In the genomic region with DNA sequence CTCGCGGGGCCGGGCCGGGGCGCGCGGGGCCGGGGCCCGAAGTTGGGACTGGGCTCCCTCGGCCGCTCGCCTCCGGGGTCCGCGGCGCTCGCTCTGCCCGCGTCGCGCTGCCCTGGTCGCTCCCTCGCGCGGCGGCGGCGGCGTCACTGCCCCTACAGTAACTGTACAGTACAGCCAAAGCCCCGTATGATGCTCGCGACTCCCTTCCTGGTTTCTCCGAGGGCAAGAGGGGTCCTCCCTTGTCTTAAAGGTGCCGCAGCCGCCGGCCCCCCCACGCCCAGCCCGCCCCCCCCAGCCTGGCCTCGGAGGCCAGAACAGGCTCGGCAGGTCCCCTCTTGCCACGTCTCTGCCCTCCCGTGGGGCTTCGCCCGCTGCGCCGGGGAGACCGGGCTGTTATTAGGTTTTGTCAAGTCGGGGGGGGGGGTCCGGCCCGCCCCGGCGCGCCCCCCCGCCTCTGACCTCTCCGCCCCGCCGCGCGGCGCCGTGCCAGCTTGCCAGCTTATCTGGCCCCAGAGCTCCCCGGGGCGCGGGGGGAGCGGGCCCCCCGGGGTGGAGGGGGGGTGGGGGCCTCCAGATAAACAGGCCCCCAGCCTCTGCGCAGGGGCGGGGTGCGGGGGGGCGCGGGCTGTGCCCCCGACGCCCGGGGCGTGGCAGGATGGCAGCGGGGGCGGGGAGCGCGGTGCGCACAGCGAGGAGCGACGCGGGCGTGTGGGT, we compare ENCODE assay signal across 8 cellular contexts. TPM values are rescaled to one million over a fixed set of nuclear protein-coding genes. Genes with fewer than 3 reads are reported as not detected.
A peak's percentile ranks its signal among the peaks of the same experiment; 100 is the strongest.
DNase-seq lines count a peak whose midpoint lies in the region; ATAC-seq and TF ChIP-seq lines count a peak whose summit lies in the region.

A gene (minus strand): TSS at position 218 of the 714 bp plus-strand sequence. CDS start 11,667 bp downstream, outside the sequence.

- no peaks in the 10 kb centered on the region for H3F3A ChIP-seq in Loucy (ENCODE audit: low read depth)
- peaks cover 4% of the 10 kb centered on the region for H3F3A ChIP-seq in SK-N-SH (replicated peaks; ENCODE audit: insufficient read depth)

- TF ChIP-seq EP300 in SK-N-SH (IDR thresholded peaks at IDR 0.05; ENCODE audit: borderline replicate concordance in 1 of 2, low read depth in 1 of 2, low read length in 1 of 2) (no peak), tibial nerve (IDR thresholded peaks at IDR 0.05) (peak in 1 of 2 donors; percentile 43)

- H3K9me3 ChIP-seq in Loucy (ENCODE audit: insufficient read depth, low read depth, low read length) (no peaks in the 10 kb centered on the region), SK-N-SH (no peaks in the 10 kb centered on the region), neutrophil (no peaks in the 10 kb centered on the region), tibial nerve (no peaks in the 10 kb centered on the region)

- no peak for TF ChIP-seq CTCF in Loucy (conservative IDR thresholded peaks at IDR 0.05; ENCODE audit: low read length)
- TF ChIP-seq CTCF in SK-N-SH (IDR thresholded peaks at IDR 0.05) = no peak
- no peak for TF ChIP-seq CTCF in neutrophil (IDR thresholded peaks at IDR 0.05)
- TF ChIP-seq CTCF in tibial nerve (IDR thresholded peaks at IDR 0.05) = peak in 2 of 5 experiments; percentile 26 to 29

- H3K9me2 ChIP-seq in Loucy (replicated peaks; ENCODE audit: low read depth, low read length) = no peaks in the 10 kb centered on the region
- no peaks in the 10 kb centered on the region for H3K9me2 ChIP-seq in SK-N-SH

- peaks cover 36% of the 10 kb centered on the region for H4K20me1 ChIP-seq in Loucy (ENCODE audit: insufficient read depth, low read length, poor library complexity, severe bottlenecking)
- peaks cover 31% of the 10 kb centered on the region for H4K20me1 ChIP-seq in SK-N-SH (ENCODE audit: insufficient read depth)

- TF ChIP-seq POLR2A in tibial nerve (IDR thresholded peaks at IDR 0.05) = no peak

- H3K79me2 ChIP-seq in Loucy (ENCODE audit: insufficient read depth, low read length) (peaks cover 42% of the 10 kb centered on the region), SK-N-SH (ENCODE audit: insufficient read depth) (peaks cover 36% of the 10 kb centered on the region)

- ATAC-seq in HG03045 (IDR thresholded peaks at IDR 0.05; ENCODE audit: unreplicated experiment) = no peak

- H3K4me2 ChIP-seq in Loucy (ENCODE audit: low read depth, low read length, poor library complexity, severe bottlenecking) (peak within 1 kb of the TSS; percentile 97), SK-N-SH (peak within 1 kb of the TSS; percentile 88)

- peak within 1 kb of the TSS; percentile 86 for H3K4me3 ChIP-seq in Loucy (ENCODE audit: low read length, poor library complexity, severe bottlenecking)
- H3K4me3 ChIP-seq in SK-N-SH (ENCODE audit: low read depth in 2 of 2, low read length in 1 of 2) = peak within 1 kb of the TSS; percentile 76 to 80
- H3K4me3 ChIP-seq in neutrophil (ENCODE audit: low read depth in 1 of 2, low read length in 1 of 2) = peak within 1 kb of the TSS; percentile 76 to 88
- H3K4me3 ChIP-seq in tibial nerve = peak within 1 kb of the TSS; percentile 93 to 100 (median 96)

- DNase-seq in DMS79 (lab: John Stamatoyannopoulos, UW) = peak; percentile 35
- DNase-seq in SK-N-SH = peak; percentile 89
- peak; percentile 80 for DNase-seq in activated naive CD4-positive, alpha-beta T cell treated with anti-CD3 and anti-CD28 coated beads, Interleukin-2, amount 50 U/mL, for 16 hours
- peak; percentile 63 for DNase-seq in globus pallidus (ENCODE audit: low spot score)
- peak; percentile 74 to 77 for DNase-seq in tibial nerve (ENCODE audit: low spot score in 2 of 2)

- H3K4me1 ChIP-seq in Loucy (ENCODE audit: insufficient read depth, low read length, poor library complexity, severe bottlenecking) (peaks cover 16% of the 10 kb centered on the region), SK-N-SH (ENCODE audit: control insufficient read depth in 1 of 2, insufficient read depth in 2 of 2, low read depth in 1 of 2, low read length in 1 of 2) (peaks cover 0 to 16% of the 10 kb centered on the region in 2 experiments; a peak in 1 of 4 replicates), neutrophil (ENCODE audit: control insufficient read depth in 1 of 2, insufficient read depth in 1 of 2, low read depth in 1 of 2, low read length in 1 of 2) (peaks cover 48 to 58% of the 10 kb centered on the region in 2 experiments), tibial nerve (peaks cover 0 to 43% (median 31%) of the 10 kb centered on the region in 4 donors)

- H3K36me3 ChIP-seq in Loucy (ENCODE audit: insufficient read depth, low read length) (peaks cover 5% of the 10 kb centered on the region; the same call in 1 of the 2 replicates), SK-N-SH (replicated peaks in 1 of 2; ENCODE audit: control insufficient read depth in 1 of 2, insufficient read depth in 2 of 2, low read length in 1 of 2) (peaks cover 3 to 11% of the 10 kb centered on the region in 2 experiments), neutrophil (peaks cover 6% of the 10 kb centered on the region), tibial nerve (no peaks in the 10 kb centered on the region)

- H3K27ac ChIP-seq in SK-N-SH (ENCODE audit: low read depth in 2 of 2, low read length in 1 of 2) (peak within 1 kb of the TSS; percentile 63 to 90; a peak in 3 of 4 replicates), neutrophil (peak within 1 kb of the TSS; percentile 95), tibial nerve (peak within 1 kb of the TSS; percentile 88 to 100 (median 94))

- 2% methylated on average over 25 of the region's 85 CpGs for WGBS in SK-N-SH (ENCODE audit: low lambda C conversion rate)
- WGBS in tibial nerve, 2 donors = 0% methylated on average over 4 to 24 of the region's 85 CpGs

- H3K27me3 ChIP-seq in Loucy (ENCODE audit: insufficient read depth, low read length, poor library complexity, severe bottlenecking) = no peaks in the 10 kb centered on the region
- H3K27me3 ChIP-seq in SK-N-SH (ENCODE audit: insufficient read depth) = no peaks in the 10 kb centered on the region
- no peaks in the 10 kb centered on the region for H3K27me3 ChIP-seq in neutrophil
- H3K27me3 ChIP-seq in tibial nerve = no peaks in the 10 kb centered on the region

- TF ChIP-seq RAD21 in SK-N-SH (IDR thresholded peaks at IDR 0.05; ENCODE audit: low read length) = no peak

- POLR2A ChIA-PET in SK-N-SH (lab: Yijun Ruan, JAX) = interaction anchor here (1.2 kb wide), 3 partner anchors 60 to 82 kb away, joined by 3 to 4 read pairs (median 3); a partner anchor contains a TSS

- CTCF ChIA-PET in SK-N-SH (lab: Yijun Ruan, JAX) = no interaction called here

- peak within 1 kb of the TSS; percentile 99 for H3K9ac ChIP-seq in Loucy (ENCODE audit: low read depth, low read length, poor library complexity, severe bottlenecking)
- peak within 1 kb of the TSS; percentile 87 for H3K9ac ChIP-seq in SK-N-SH

- H2AFZ ChIP-seq in Loucy (ENCODE audit: low read length) (peak within 1 kb of the TSS; percentile 87), SK-N-SH (ENCODE audit: low read depth) (peak within 1 kb of the TSS; percentile 63; the same call in 1 of the 2 replicates)

TF ChIP-seq in SK-N-SH, 30 proteins besides CTCF, POLR2A, EP300 and RAD21 (continues in another document):
- TF ChIP-seq GABPA (IDR thresholded peaks at IDR 0.05; ENCODE audit: low read depth) (no peak), GATA2 (CRISPR knock-in tag; IDR thresholded peaks at IDR 0.05) (no peak), TEAD4 (IDR thresholded peaks at IDR 0.05; ENCODE audit: borderline replicate concordance, insufficient read depth) (no peak), MEF2A (IDR thresholded peaks at IDR 0.05; ENCODE audit: borderline replicate concordance, low read depth) (no peak), SMC3 (IDR thresholded peaks at IDR 0.05; ENCODE audit: low read depth, low read length) (no peak), ELF1 (IDR thresholded peaks at IDR 0.05) (peak; percentile 62; the same call in 1 of the 2 replicates), TAF1 (IDR thresholded peaks at IDR 0.05; ENCODE audit: borderline replicate concordance, low read depth, low read length) (peak; percentile 46; the same call in 1 of the 2 replicates), CHD2 (IDR thresholded peaks at IDR 0.05; ENCODE audit: low read length, partially characterized antibody) (no peak), FOSL2 (IDR thresholded peaks at IDR 0.05; ENCODE audit: borderline replicate concordance, low read depth) (no peak), NFIC (IDR thresholded peaks at IDR 0.05; ENCODE audit: borderline replicate concordance) (peak; percentile 30; the same call in 1 of the 2 replicates), RXRA (IDR thresholded peaks at IDR 0.05; ENCODE audit: borderline replicate concordance, low read depth) (peak; percentile 41; the same call in 1 of the 2 replicates)
- TF ChIP-seq, protein P1, sequence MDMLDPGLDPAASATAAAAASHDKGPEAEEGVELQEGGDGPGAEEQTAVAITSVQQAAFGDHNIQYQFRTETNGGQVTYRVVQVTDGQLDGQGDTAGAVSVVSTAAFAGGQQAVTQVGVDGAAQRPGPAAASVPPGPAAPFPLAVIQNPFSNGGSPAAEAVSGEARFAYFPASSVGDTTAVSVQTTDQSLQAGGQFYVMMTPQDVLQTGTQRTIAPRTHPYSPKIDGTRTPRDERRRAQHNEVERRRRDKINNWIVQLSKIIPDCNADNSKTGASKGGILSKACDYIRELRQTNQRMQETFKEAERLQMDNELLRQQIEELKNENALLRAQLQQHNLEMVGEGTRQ (IDR thresholded peaks at IDR 0.05; ENCODE audit: borderline replicate concordance, low read depth, low read length) = no peak
- TF ChIP-seq, protein P2, sequence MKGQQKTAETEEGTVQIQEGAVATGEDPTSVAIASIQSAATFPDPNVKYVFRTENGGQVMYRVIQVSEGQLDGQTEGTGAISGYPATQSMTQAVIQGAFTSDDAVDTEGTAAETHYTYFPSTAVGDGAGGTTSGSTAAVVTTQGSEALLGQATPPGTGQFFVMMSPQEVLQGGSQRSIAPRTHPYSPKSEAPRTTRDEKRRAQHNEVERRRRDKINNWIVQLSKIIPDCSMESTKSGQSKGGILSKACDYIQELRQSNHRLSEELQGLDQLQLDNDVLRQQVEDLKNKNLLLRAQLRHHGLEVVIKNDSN (IDR thresholded peaks at IDR 0.05; ENCODE audit: borderline replicate concordance, low read depth) = no peak
- TF ChIP-seq, protein P3, sequence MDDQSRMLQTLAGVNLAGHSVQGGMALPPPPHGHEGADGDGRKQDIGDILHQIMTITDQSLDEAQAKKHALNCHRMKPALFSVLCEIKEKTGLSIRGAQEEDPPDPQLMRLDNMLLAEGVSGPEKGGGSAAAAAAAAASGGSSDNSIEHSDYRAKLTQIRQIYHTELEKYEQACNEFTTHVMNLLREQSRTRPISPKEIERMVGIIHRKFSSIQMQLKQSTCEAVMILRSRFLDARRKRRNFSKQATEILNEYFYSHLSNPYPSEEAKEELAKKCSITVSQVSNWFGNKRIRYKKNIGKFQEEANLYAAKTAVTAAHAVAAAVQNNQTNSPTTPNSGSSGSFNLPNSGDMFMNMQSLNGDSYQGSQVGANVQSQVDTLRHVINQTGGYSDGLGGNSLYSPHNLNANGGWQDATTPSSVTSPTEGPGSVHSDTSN (IDR thresholded peaks at IDR 0.05) = no peak

RNA-seq across cellular contexts. Expression of the gene that starts here (rescaled TPM):
- 5.6 and 7.4 TPM in 2 replicates for polyA plus RNA-seq in SK-N-SH (2012; rRNA removed)
- polyA plus RNA-seq in SK-N-SH (2012; cell fraction: cytosol; rRNA removed) = 2.8 and 5.8 TPM in 2 replicates
- polyA plus RNA-seq in SK-N-SH (2012; cell fraction: nucleus; rRNA removed) = 17.7 and 19.8 TPM in 2 replicates
- 10 to 100 TPM; 64.9 to 97.7 (median 86.7) TPM for total RNA-seq in tibial nerve

Comparison
In these comparisons a context has a peak if more than half of its experiments do, and no peak if none do; other contexts are left out.
1. DNase-seq: peak in every context shown above with its lines; median percentile 89 in SK-N-SH; 80 in activated naive CD4-positive, alpha-beta T cell treated with anti-CD3 and anti-CD28 coated beads, Interleukin-2, amount 50 U/mL, for 16 hours; 76 in tibial nerve; 63 in globus pallidus; 35 in DMS79.